ENCODE assay signal across 27 cellular contexts in genomic region chr1:224779491-224780020, GRCh38.
DNase-seq lines count a peak whose midpoint lies in the region; ATAC-seq, FAIRE-seq and TF ChIP-seq lines count a peak whose summit lies in the region.
"Had no signal": no experiment of that assay in that cellular context is flagged by ENCODE, and none has a peak within 500 bp of the region (broad histone marks: within the 10 kb centered on the region; RNA-seq: fewer than 3 reads in every experiment).

No MANE protein-coding gene starts in this region.

- no peak overlapping the region for H2AK5ac ChIP-seq in H1 (ENCODE audit: low read depth, low read length)

- CTCF ChIA-PET in HEK293 (lab: Yijun Ruan, JAX): no interaction called here
- CTCF ChIA-PET in H1 (lab: Charles Lee; ENCODE audit: partially characterized antibody): interaction anchor here (1.0 to 1.9 kb wide), 2 partner anchors 72 to 163 kb away, joined by 3 to 7 read pairs; no protein-coding TSS in a partner anchor

- DNase-seq in H1 (ENCODE audit: low read depth in 1 of 2, low spot score in 2 of 2) (no peak), vagina (ENCODE audit: extremely low spot score in 2 of 2) (peak; percentile 16 to 37), HT-29 (ENCODE audit: low spot score) (no peak)
- DNase-seq: Caco-2; CD8-positive, alpha-beta T cell; GDM1; GM23248; Kasumi-1; MV-4-11; NCI-H1105; NCI-H1436 treated with DMSO at 0.1 percent for 48 hours; NCI-H1930; NCI-H446; NCI-H524 treated with DMSO at 0.1 percent for 48 hours; NCI-H774; Right ventricle myocardium superior; RPMI8226 had no signal

- H3K18ac ChIP-seq in H1 (ENCODE audit: extremely low read depth, low read length): no peak overlapping the region

- no peak overlapping the region for H4K5ac ChIP-seq in H1 (ENCODE audit: insufficient read length, low read depth, low read length)

- H3K27ac ChIP-seq in HEK293 (ENCODE audit: extremely low read depth, low read depth, low read length) (no peak overlapping the region), H1 (ENCODE audit: low read depth, low read length) (no peak overlapping the region), iPS-20b (ENCODE audit: low read length) (no peak overlapping the region), vagina (no peak overlapping the region)
- H3K27ac ChIP-seq: C4-2B, GM23248, HL-60, SJSA1 had no signal

- no peak overlapping the region for H3K4ac ChIP-seq in H1 (replicated peaks; ENCODE audit: insufficient read length, low read depth, low read length)

- H3K4me1 ChIP-seq in HEK293 (ENCODE audit: control insufficient read depth, insufficient read depth, low read length) (peaks cover 8% of the 10 kb centered on the region), H1 (replicated peaks in 1 of 4; ENCODE audit: control insufficient read depth in 3 of 4, insufficient read depth in 4 of 4, low read length in 3 of 4) (peaks cover 0 to 15% (median 10%) of the 10 kb centered on the region in 4 experiments; a peak in 5 of 7 replicates), iPS-20b (ENCODE audit: insufficient read depth, low read length) (peaks cover 19% of the 10 kb centered on the region), vagina (peaks cover 6% of the 10 kb centered on the region)
- H3K4me1 ChIP-seq: Caco-2 had no signal

- no peaks in the 10 kb centered on the region for H4K20me1 ChIP-seq in H1 (replicated peaks in 1 of 2; ENCODE audit: control insufficient read depth in 1 of 2, insufficient read depth in 2 of 2, low read length in 2 of 2)

- H3K36me3 ChIP-seq in HEK293 (ENCODE audit: control insufficient read depth in 2 of 2, insufficient read depth in 1 of 2, low read length in 2 of 2) (no peaks in the 10 kb centered on the region), H1 (ENCODE audit: control insufficient read depth in 2 of 4, insufficient read depth in 4 of 4, low read length in 3 of 4) (no peaks in the 10 kb centered on the region), iPS-20b (ENCODE audit: insufficient read depth, low read depth, low read length) (no peaks in the 10 kb centered on the region), vagina (no peaks in the 10 kb centered on the region)
- H3K36me3 ChIP-seq: SJSA1 had no signal

- H3K27me3 ChIP-seq in H1 (replicated peaks in 1 of 4; ENCODE audit: control insufficient read depth in 3 of 4, extremely low read depth in 1 of 4, insufficient read depth in 3 of 4, low read length in 3 of 4) (peaks cover 0 to 4% (median 3%) of the 10 kb centered on the region in 4 experiments; a peak in 2 of 7 replicates), iPS-20b (ENCODE audit: insufficient read depth, low read length) (0 out of 2 replicates have a peak, but pooled peaks cover 6% of the 10 kb centered on the region), vagina (no peaks in the 10 kb centered on the region)
- H3K27me3 ChIP-seq: SJSA1 had no signal

- peak overlapping the region; percentile 40 to 64 for H3K4me2 ChIP-seq in H1 (ENCODE audit: insufficient read depth in 1 of 2, low read depth in 2 of 2, low read length in 2 of 2)

- no peak overlapping the region for H2BK12ac ChIP-seq in H1 (ENCODE audit: low read depth, low read length)

- H3K9ac ChIP-seq in H1 (replicated peaks in 1 of 4; ENCODE audit: extremely low read depth in 1 of 4, low read depth in 3 of 4, low read length in 3 of 4): no peak overlapping the region
- H3K9ac ChIP-seq in iPS-20b (ENCODE audit: low read depth, low read length): no peak overlapping the region
- H3K9ac ChIP-seq: GM23248 had no signal

- POLR2A ChIA-PET in HEK293 (lab: Yijun Ruan, JAX) (no interaction called here), H1 (lab: Charles Lee; ENCODE audit: partially characterized antibody) (no interaction called here)

- TF ChIP-seq CTCF in HEK293 (tag by site-specific recombination; IDR thresholded peaks at IDR 0.05) (no peak), H1 (IDR thresholded peaks at IDR 0.05; ENCODE audit: control extremely low read depth in 1 of 3, insufficient read depth in 1 of 3, low read depth in 1 of 3, low read length in 3 of 3) (no peak), vagina (IDR thresholded peaks at IDR 0.05) (no peak)

- no peak overlapping the region for H3K14ac ChIP-seq in H1 (ENCODE audit: insufficient read length)

- no peak overlapping the region for H3K23ac ChIP-seq in H1 (ENCODE audit: insufficient read length)

- no peak overlapping the region for H2AFZ ChIP-seq in H1 (ENCODE audit: low read length)
- H2AFZ ChIP-seq: GM23248 had no signal

- no peak overlapping the region for H2BK120ac ChIP-seq in H1 (replicated peaks; ENCODE audit: low read depth, low read length)

- TF ChIP-seq POLR2A in H1 (IDR thresholded peaks at IDR 0.05; ENCODE audit: control extremely low read depth in 1 of 2, low read depth in 2 of 2, low read length in 2 of 2) (no peak), vagina (IDR thresholded peaks at IDR 0.05) (no peak)

- no peaks in the 10 kb centered on the region for H3K23me2 ChIP-seq in H1 (ENCODE audit: low read depth, low read length)

- H2BK20ac ChIP-seq in H1 (ENCODE audit: low read length): no peak overlapping the region

- H2BK15ac ChIP-seq in H1 (ENCODE audit: low read length): no peak overlapping the region

- H3K56ac ChIP-seq in H1 (replicated peaks; ENCODE audit: insufficient read length, low read depth, low read length): no peak overlapping the region

- TF ChIP-seq EP300 in H1 (IDR thresholded peaks at IDR 0.05; ENCODE audit: borderline replicate concordance in 1 of 2, low read depth in 2 of 2, low read length in 2 of 2): no peak

- no peaks in the 10 kb centered on the region for H3K79me1 ChIP-seq in H1 (ENCODE audit: low read depth, low read length)

- peak; percentile 62 for FAIRE-seq in H1 (lab: Jason Lieb, UNC)
- FAIRE-seq: GM12878, K562 had no signal

- ATAC-seq in HG03280 (IDR thresholded peaks at IDR 0.05; ENCODE audit: unreplicated experiment) (no peak), HG02938 (IDR thresholded peaks at IDR 0.05; ENCODE audit: unreplicated experiment) (no peak)
- ATAC-seq: CD8-positive, alpha-beta T cell; GM12878; HCT116; K562 had no signal

- no peak overlapping the region for H2BK5ac ChIP-seq in H1 (ENCODE audit: low read depth, low read length)

- WGBS in H1 (ENCODE audit: extremely low coverage in 1 of 2, insufficient coverage in 1 of 2, insufficient read length in 1 of 2, insufficient replicate concordance in 2 of 2, low coverage in 1 of 2, low lambda C conversion rate in 2 of 2, missing lambda C conversion rate in 1 of 2), 2 experiments: 11% methylated on average over 1 of the region's 1 CpG; no CpG with 5 or more reads in 1 of the 2 experiments

- H3K9me3 ChIP-seq in HEK293 (ENCODE audit: control insufficient read depth, insufficient read depth, low read depth, low read length) (no peaks in the 10 kb centered on the region), H1 (ENCODE audit: insufficient read depth in 2 of 2, low read depth in 1 of 2, low read length in 1 of 2) (no peaks in the 10 kb centered on the region), iPS-20b (ENCODE audit: insufficient read depth, low read depth, low read length) (no peaks in the 10 kb centered on the region), vagina (no peaks in the 10 kb centered on the region)
- H3K9me3 ChIP-seq: Caco-2, SJSA1 had no signal

- intact Hi-C loops in vagina (cut with DNase I): no loop called here

- no peak for TF ChIP-seq RAD21 in H1 (IDR thresholded peaks at IDR 0.05 in 1 of 2, conservative IDR thresholded peaks at IDR 0.05 in 1 of 2; ENCODE audit: low read depth in 2 of 2, low read length in 2 of 2)

- H3K79me2 ChIP-seq in H1 (ENCODE audit: control insufficient read depth in 1 of 2, insufficient read depth in 2 of 2, low read length in 2 of 2): no peaks in the 10 kb centered on the region

- no peak overlapping the region for H4K8ac ChIP-seq in H1 (ENCODE audit: extremely low read depth, insufficient read depth, low read length)

- H4K91ac ChIP-seq in H1 (replicated peaks; ENCODE audit: insufficient read length, low read length): no peak overlapping the region

- no peak overlapping the region for H3K4me3 ChIP-seq in HEK293 (ENCODE audit: low read depth, low read length)
- peak overlapping the region in 1 of 4 experiments; percentile 24; a peak in 1 of 8 replicates for H3K4me3 ChIP-seq in H1 (ENCODE audit: extremely low read depth in 1 of 4, insufficient read depth in 2 of 4, low read depth in 3 of 4, low read length in 4 of 4)
- peak overlapping the region; percentile 53; the same call in 1 of the 2 replicates for H3K4me3 ChIP-seq in iPS-20b (ENCODE audit: low read length)
- H3K4me3 ChIP-seq in vagina: no peak overlapping the region
- H3K4me3 ChIP-seq: GM12878, GM23248, K562, SJSA1 had no signal

TF ChIP-seq in H1, 55 proteins besides CTCF, POLR2A, EP300 and RAD21:
- peak; percentile 17; the same call in 1 of the 2 replicates for TF ChIP-seq SP1 (IDR thresholded peaks at IDR 0.05; ENCODE audit: low read depth, low read length)
- TF ChIP-seq SIRT6 (IDR thresholded peaks at IDR 0.05; ENCODE audit: low read length): no peak
- no peak for TF ChIP-seq BRCA1 (IDR thresholded peaks at IDR 0.05; ENCODE audit: low read depth, low read length)
- no peak for TF ChIP-seq CHD1 (IDR thresholded peaks at IDR 0.05; ENCODE audit: low read depth, low read length)
- no peak for TF ChIP-seq TCF12 (IDR thresholded peaks at IDR 0.05; ENCODE audit: low read depth, low read length)

Comparison
In these comparisons a context has a peak if more than half of its experiments do, and no peak if none do; other contexts are left out.
1. DNase-seq: peak in vagina (2 of 2); none in H1 (0 of 2) and HT-29 (single experiment).